Comparison of ENCODE assay signal across 29 cellular contexts in the genomic region with DNA sequence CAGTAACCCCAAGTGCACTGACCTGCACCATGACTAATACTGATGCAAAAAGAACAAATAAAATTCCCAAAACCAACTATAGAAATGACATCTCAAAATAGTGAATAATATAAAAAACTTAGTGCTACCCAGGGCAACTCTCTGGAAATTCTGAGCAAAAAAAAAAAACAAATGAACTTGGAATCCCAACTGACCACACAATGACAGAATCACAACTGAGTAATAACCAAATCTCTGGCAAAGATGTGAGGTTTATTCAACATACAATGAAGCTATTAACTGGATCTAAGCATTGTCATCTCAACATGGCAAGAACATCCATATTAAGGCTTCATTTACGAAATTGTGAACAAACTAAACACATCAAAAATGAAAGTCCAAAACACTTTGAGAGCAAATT. TPM values are rescaled to one million over a fixed set of nuclear protein-coding genes. Genes with fewer than 3 reads are reported as not detected.
DNase-seq lines count a peak whose midpoint lies in the region; ATAC-seq, FAIRE-seq and TF ChIP-seq lines count a peak whose summit lies in the region.
"Had no signal": no experiment of that assay in that cellular context is flagged by ENCODE, and none has a peak within 500 bp of the region (broad histone marks: within the 10 kb centered on the region; RNA-seq: fewer than 3 reads in every experiment).

No MANE protein-coding gene starts in this region.

- peak; percentile 18 for ATAC-seq in foreskin keratinocyte
- ATAC-seq in Right ventricle myocardium superior (ENCODE audit: poor library complexity), result no peak
- ATAC-seq in GM21619 (IDR thresholded peaks at IDR 0.05; ENCODE audit: unreplicated experiment), result no peak
- no peak for ATAC-seq in activated CD4-positive, CD25-positive, alpha-beta regulatory T cell treated with anti-CD3 and anti-CD28 coated beads, Interleukin-2, amount 50 U/mL, for 24 hours
- ATAC-seq: activated CD8-positive, alpha-beta T cell treated with anti-CD3 and anti-CD28 coated beads for 36 hours; natural killer cell treated with Interleukin-12 subunit alpha and Interleukin-12 subunit beta and Interleukin-15 and Interleukin-18, amount 100 ng/mL, for 72 hours; pancreas had no signal

- peaks cover 21% of the 10 kb centered on the region for H4K20me1 ChIP-seq in astrocyte (ENCODE audit: insufficient read depth, low read length)

- TF ChIP-seq POLR2A in H54 (IDR thresholded peaks at IDR 0.05; ENCODE audit: low read depth, low read length), result no peak

- H3K4me1 ChIP-seq in astrocyte (ENCODE audit: insufficient read depth, low read length), result no peaks in the 10 kb centered on the region
- peaks cover 9% of the 10 kb centered on the region for H3K4me1 ChIP-seq in foreskin keratinocyte

- no peak overlapping the region for H3K27ac ChIP-seq in astrocyte (ENCODE audit: low read depth, low read length)
- no peak overlapping the region for H3K27ac ChIP-seq in foreskin keratinocyte
- H3K27ac ChIP-seq: hepatocyte, pancreas, RWPE1, skin epidermis, tibial nerve had no signal

- H2AFZ ChIP-seq in astrocyte (ENCODE audit: low read depth, low read length), result no peak overlapping the region
- H2AFZ ChIP-seq: hepatocyte had no signal

- no peaks in the 10 kb centered on the region for H3K36me3 ChIP-seq in astrocyte (ENCODE audit: insufficient read depth, low read length)
- H3K36me3 ChIP-seq: pancreas had no signal

- H3K36me3 Mint-ChIP-seq in astrocyte (ENCODE audit: low read depth, unreplicated experiment), result peaks cover 3% of the 10 kb centered on the region

- H3K4me2 ChIP-seq in astrocyte (ENCODE audit: low read length), result peak overlapping the region; percentile 20
- H3K4me2 ChIP-seq: hepatocyte had no signal

- H3K9me3 ChIP-seq in astrocyte (ENCODE audit: insufficient read depth, low read depth, low read length), result no peaks in the 10 kb centered on the region
- H3K9me3 ChIP-seq: pancreas, tibial nerve had no signal

- H3K9me3 Mint-ChIP-seq in astrocyte (ENCODE audit: unreplicated experiment), result no peaks in the 10 kb centered on the region
- H3K9me3 Mint-ChIP-seq: natural killer cell treated with Interleukin-12 subunit alpha and Interleukin-12 subunit beta and Interleukin-15 and Interleukin-18, amount 100 ng/mL, for 72 hours had no signal

- no peak for TF ChIP-seq CTCF in astrocyte (IDR thresholded peaks at IDR 0.05; ENCODE audit: insufficient read depth, low read depth, low read length)
- TF ChIP-seq CTCF in foreskin keratinocyte (conservative IDR thresholded peaks at IDR 0.05), result no peak

- FAIRE-seq in H54 (lab: Jason Lieb, UNC), result peak; percentile 90
- no peak for FAIRE-seq in astrocyte (lab: Jason Lieb, UNC)
- FAIRE-seq: islet of Langerhans, pancreas had no signal

- H3K9ac ChIP-seq in astrocyte (ENCODE audit: low read length), result no peak overlapping the region

- intact Hi-C loops in Right ventricle myocardium superior (cut with DNase I), result no loop called here

- H3K27ac Mint-ChIP-seq in astrocyte (ENCODE audit: unreplicated experiment), result peak overlapping the region; percentile 51
- H3K27ac Mint-ChIP-seq: activated CD8-positive, alpha-beta T cell treated with anti-CD3 and anti-CD28 coated beads for 36 hours; CD4-positive, CD25-positive, alpha-beta regulatory T cell; memory B cell; natural killer cell treated with Interleukin-12 subunit alpha and Interleukin-12 subunit beta and Interleukin-15 and Interleukin-18, amount 100 ng/mL, for 72 hours had no signal

- peaks cover 7% of the 10 kb centered on the region for H3K4me1 Mint-ChIP-seq in astrocyte (ENCODE audit: low read depth, unreplicated experiment)

- H3K79me2 ChIP-seq in astrocyte (ENCODE audit: insufficient read depth, low read length), result peaks cover 7% of the 10 kb centered on the region

- no peak overlapping the region for H3K4me3 ChIP-seq in astrocyte (ENCODE audit: insufficient read depth, low read depth, low read length)
- H3K4me3 ChIP-seq: hepatocyte, pancreas, skin epidermis, tibial nerve had no signal

- no peaks in the 10 kb centered on the region for H3K27me3 ChIP-seq in astrocyte (ENCODE audit: insufficient read depth, low read length)
- no peaks in the 10 kb centered on the region for H3K27me3 ChIP-seq in foreskin keratinocyte
- H3K27me3 ChIP-seq: hepatocyte, pancreas, tibial nerve had no signal

- H3K4me3 Mint-ChIP-seq in astrocyte (ENCODE audit: unreplicated experiment), result no peak overlapping the region
- H3K4me3 Mint-ChIP-seq: activated CD8-positive, alpha-beta T cell treated with anti-CD3 and anti-CD28 coated beads for 36 hours; CD4-positive, CD25-positive, alpha-beta regulatory T cell; memory B cell; natural killer cell treated with Interleukin-12 subunit alpha and Interleukin-12 subunit beta and Interleukin-15 and Interleukin-18, amount 100 ng/mL, for 72 hours had no signal

- DNase-seq in H54 (ENCODE audit: insufficient read length, low spot score), result no peak
- DNase-seq in astrocyte (ENCODE audit: low read depth), result peak; percentile 76
- DNase-seq in foreskin keratinocyte, result peak in 1 of 2 donors; percentile 30
- peak; percentile 74 for DNase-seq in putamen (ENCODE audit: low spot score)
- no peak for DNase-seq in Right ventricle myocardium superior
- no peak for DNase-seq in D341Med (ENCODE audit: low spot score)
- DNase-seq: activated CD4-positive, CD25-positive, alpha-beta regulatory T cell; activated CD8-positive, alpha-beta T cell treated with anti-CD3 and anti-CD28 coated beads for 36 hours; activated naive CD4-positive, alpha-beta T cell treated with Interleukin-2 at 50 U/mL for 16 hours; amygdala; CD4-positive, CD25-positive, alpha-beta regulatory T cell; cerebellar nuclear complex; DMS153; Karpas-422; NCI-H1092 treated with DMSO at 0.1 percent for 48 hours; NCI-H510A treated with DMSO at 0.1 percent for 48 hours; NK-92 treated with Interleukin-12 subunit alpha and Interleukin-12 subunit beta, amount 100 ng/mL, for 24 hours; pancreas; stimulated activated naive CD4-positive, alpha-beta T cell; T-helper 9 cell had no signal

- H3K27me3 Mint-ChIP-seq in astrocyte (ENCODE audit: low read depth, unreplicated experiment), result no peaks in the 10 kb centered on the region
- H3K27me3 Mint-ChIP-seq: activated CD8-positive, alpha-beta T cell treated with anti-CD3 and anti-CD28 coated beads for 36 hours; CD4-positive, CD25-positive, alpha-beta regulatory T cell; memory B cell; natural killer cell treated with Interleukin-12 subunit alpha and Interleukin-12 subunit beta and Interleukin-15 and Interleukin-18, amount 100 ng/mL, for 72 hours had no signal

RNA-seq across cellular contexts. Expression of gene EXOC6B, which starts 22.7 kb away (rescaled TPM):
- total RNA-seq in astrocyte (26.2 and 31.8 TPM in 2 replicates), foreskin keratinocyte (35.8 and 42.7 TPM in 2 replicates), Right ventricle myocardium superior (96.9 TPM)
- 9.0 and 9.2 TPM in 2 replicates for polyA plus RNA-seq in foreskin keratinocyte

Comparison
In these comparisons a context has a peak if more than half of its experiments do, and no peak if none do; other contexts are left out.
1. DNase-seq: peak in astrocyte (single experiment) and putamen (single experiment); none in H54 (single experiment), Right ventricle myocardium superior (single experiment) and D341Med (single experiment).